ENCODE assay signal across 1 cellular context in the genomic region with DNA sequence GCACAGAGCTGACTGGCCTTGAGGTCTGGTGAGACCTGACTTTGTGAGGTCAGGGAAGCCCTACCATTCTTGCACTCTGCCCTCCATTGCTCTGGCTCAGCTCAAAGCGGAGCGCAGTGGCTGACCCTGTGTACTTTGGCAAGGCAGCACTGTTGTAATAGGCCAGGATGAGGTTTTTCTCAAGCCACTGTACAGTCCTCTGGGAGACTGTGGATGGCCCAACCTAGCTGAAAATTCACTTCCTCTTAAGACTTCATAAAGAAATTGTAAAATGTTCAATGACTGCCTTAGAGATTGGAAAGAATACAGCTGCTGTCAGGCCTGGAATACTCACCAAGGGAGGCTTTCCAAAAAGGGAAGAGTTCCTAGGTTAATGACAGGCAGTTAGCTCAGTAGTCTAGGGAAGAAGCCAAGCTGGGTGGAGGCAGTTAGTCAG.
TF ChIP-seq lines count a peak whose summit lies in the region.

No MANE protein-coding gene starts in this region.

TF ChIP-seq in WTC11, 78 proteins besides CTCF, POLR2A, EP300 and RAD21 (continued from another document):
- TF ChIP-seq ARID4B (CRISPR knock-in tag; IDR thresholded peaks at IDR 0.05; ENCODE audit: borderline replicate concordance) (no peak), ZNF232 (CRISPR knock-in tag; IDR thresholded peaks at IDR 0.05) (no peak), ZNF396 (CRISPR knock-in tag; IDR thresholded peaks at IDR 0.05; ENCODE audit: borderline replicate concordance) (no peak)
